8 cellular contexts compared by ENCODE assay signal in the genomic region with DNA sequence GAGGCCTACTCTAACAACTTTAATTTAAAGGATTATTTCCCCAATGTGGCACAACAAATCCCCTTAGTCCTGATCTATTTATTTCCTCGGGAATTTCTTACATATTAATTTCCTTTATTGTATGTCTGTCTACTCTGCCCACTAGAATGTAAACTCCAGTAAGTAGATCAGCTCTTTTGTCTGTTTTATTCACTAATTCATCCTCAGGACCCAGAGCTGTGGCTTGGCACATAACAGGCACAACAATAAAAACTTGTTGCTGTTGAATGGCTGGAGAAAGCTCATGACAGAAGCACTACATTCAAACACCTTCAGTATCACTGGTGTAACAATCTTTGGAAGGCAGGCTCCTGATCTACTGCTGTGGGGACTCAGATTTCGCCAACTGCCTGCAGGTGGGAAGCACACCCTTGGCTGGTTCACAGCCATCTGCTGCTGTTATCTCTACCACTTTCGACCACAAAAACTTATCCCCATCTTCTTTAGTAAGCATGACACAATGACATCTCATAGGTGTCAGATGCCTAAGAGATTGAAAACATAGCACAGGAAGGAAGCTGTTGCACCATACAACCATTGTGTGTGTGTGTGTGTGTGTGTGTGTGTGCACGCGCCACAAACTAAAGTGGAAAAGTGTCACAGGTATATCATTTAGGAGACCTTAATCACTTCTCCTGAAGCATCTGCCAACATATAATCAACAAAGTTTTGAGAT. TPM values are rescaled to one million over a fixed set of nuclear protein-coding genes. Genes with fewer than 3 reads are reported as not detected.
DNase-seq lines count a peak whose midpoint lies in the region; ATAC-seq, FAIRE-seq and TF ChIP-seq lines count a peak whose summit lies in the region.

No MANE protein-coding gene starts in this region.

- peak overlapping the region; percentile 18; the same call in 1 of the 2 replicates for H3K27ac Mint-ChIP-seq in WTC11

- no peak overlapping the region for H3K4me3 Mint-ChIP-seq in WTC11

- peaks cover 7% of the 10 kb centered on the region for H3K36me3 Mint-ChIP-seq in WTC11

- intact Hi-C loops in HepG2 (cut with micrococcal nuclease; ENCODE audit: unreplicated experiment) (no loop called here), PC-9 (cut with micrococcal nuclease; ENCODE audit: unreplicated experiment) (no loop called here)

- 74% methylated on average over 5 of the region's 5 CpGs for WGBS in HepG2 (ENCODE audit: low lambda C conversion rate)

- ATAC-seq in GM21825 (IDR thresholded peaks at IDR 0.05; ENCODE audit: unreplicated experiment) (peak; percentile 74), WTC11 (no peak), HepG2 (no peak), HG03139 (IDR thresholded peaks at IDR 0.05; ENCODE audit: unreplicated experiment) (no peak)

- CTCF ChIA-PET in GM10248 (lab: Yijun Ruan, JAX) (interaction anchor here (0.9 to 1.2 kb wide), 2 partner anchors 9 to 23 kb away, joined by 3 read pairs; no protein-coding TSS in a partner anchor), WTC11 (lab: Charles Lee) (no interaction called here), HepG2 (lab: Yijun Ruan, JAX; ENCODE audit: low intra/inter-chr PET ratio, low total read pairs) (no interaction called here), PC-9 (lab: Charles Lee) (no interaction called here)

- H3K9me3 ChIP-seq in HepG2 (ENCODE audit: low read length) (no peaks in the 10 kb centered on the region), PC-9 (ENCODE audit: insufficient read depth, low read depth) (no peaks in the 10 kb centered on the region)

- BruUV-seq in HepG2 (replicated peaks; lab: Mats Ljungman, UMichigan): no TSS peak
- BruUV-seq in PC-9 (replicated peaks; lab: Mats Ljungman, UMichigan): no TSS peak

- H3K9ac ChIP-seq in HepG2 (ENCODE audit: insufficient read depth, low read depth, low read length): no peak overlapping the region

- no peaks in the 10 kb centered on the region for H3K9me2 ChIP-seq in PC-9 (ENCODE audit: insufficient read depth)

- peaks cover 5% of the 10 kb centered on the region for H3K9me3 Mint-ChIP-seq in WTC11

- no peak overlapping the region for H3K27ac ChIP-seq in HepG2 (ENCODE audit: extremely low read length, insufficient read depth, low read length)
- no peak overlapping the region for H3K27ac ChIP-seq in PC-9

- peaks cover 47% of the 10 kb centered on the region for H3K4me1 Mint-ChIP-seq in WTC11

- in situ Hi-C loops in HepG2 (cut with HindIII; ENCODE audit: extremely low pct_ligation_motif_present, low pct_unique_long_range_greater_than_20kb): no loop called here

- TF ChIP-seq RAD21 in HepG2 (CRISPR knock-in tag; IDR thresholded peaks at IDR 0.05): no peak

- H3K4me1 ChIP-seq in HepG2 (ENCODE audit: insufficient read depth, low read length) (peaks cover 35% of the 10 kb centered on the region), PC-9 (replicated peaks; ENCODE audit: insufficient read depth) (no peaks in the 10 kb centered on the region)

- no peak for TF ChIP-seq POLR2A in HepG2 (IDR thresholded peaks at IDR 0.05; ENCODE audit: insufficient read depth in 1 of 2, low read depth in 2 of 2, low read length in 2 of 2)

- POLR2A ChIA-PET in GM10248 (lab: Yijun Ruan, JAX): no interaction called here
- POLR2A ChIA-PET in WTC11 (lab: Charles Lee): interaction anchor here (0.5 kb wide), 1 partner anchor 9 kb away, joined by 3 read pairs; no protein-coding TSS in a partner anchor
- POLR2A ChIA-PET in HepG2 (lab: Yijun Ruan, JAX): no interaction called here
- POLR2A ChIA-PET in PC-9 (lab: Charles Lee; ENCODE audit: unreplicated experiment): no interaction called here

- H3K36me3 ChIP-seq in HepG2 (replicated peaks in 1 of 2; ENCODE audit: control insufficient read depth in 1 of 2, insufficient read depth in 2 of 2, low read length in 2 of 2) (peaks cover 0 to 42% of the 10 kb centered on the region in 2 experiments; a peak in 2 of 5 replicates), PC-9 (ENCODE audit: low read depth) (no peaks in the 10 kb centered on the region)

- H3K27me3 ChIP-seq in HepG2 (ENCODE audit: control insufficient read depth in 1 of 2, insufficient read depth in 2 of 2, low read length in 2 of 2): no peaks in the 10 kb centered on the region; a peak in 1 of 5 replicates
- H3K27me3 ChIP-seq in PC-9 (ENCODE audit: insufficient read depth, low read depth): no peaks in the 10 kb centered on the region

- H2AFZ ChIP-seq in HepG2 (ENCODE audit: low read length): no peak overlapping the region
- H2AFZ ChIP-seq in PC-9: no peak overlapping the region

- H4K20me1 ChIP-seq in HepG2 (ENCODE audit: insufficient read depth, low read length) (peaks cover 41% of the 10 kb centered on the region), PC-9 (ENCODE audit: insufficient read depth) (no peaks in the 10 kb centered on the region; the same call in 1 of the 2 replicates)

- H3K27me3 Mint-ChIP-seq in WTC11 (ENCODE audit: low read depth): no peaks in the 10 kb centered on the region

- H3K4me3 ChIP-seq in HepG2 (replicated peaks in 1 of 3; ENCODE audit: insufficient read depth in 1 of 3, low read depth in 2 of 3, low read length in 3 of 3): no peak overlapping the region
- no peak overlapping the region for H3K4me3 ChIP-seq in PC-9

- DNase-seq in GM10248 (ENCODE audit: extremely low spot score) (peak; percentile 52), WTC11 (ENCODE audit: low spot score) (no peak), HepG2 (ENCODE audit: low spot score) (no peak), iPS-NIHi7 (ENCODE audit: extremely low spot score) (no peak), globus pallidus (ENCODE audit: low spot score) (no peak), PC-9 (no peak)

- peaks cover 92% of the 10 kb centered on the region for H3K79me2 ChIP-seq in HepG2 (ENCODE audit: insufficient read depth, low read length)
- peaks cover 51% of the 10 kb centered on the region for H3K79me2 ChIP-seq in PC-9 (ENCODE audit: low read depth)

- H3F3A ChIP-seq in PC-9 (ENCODE audit: insufficient read depth, low read depth): no peaks in the 10 kb centered on the region

- TF ChIP-seq EP300 in HepG2 (IDR thresholded peaks at IDR 0.05; ENCODE audit: low read depth in 2 of 2, low read length in 2 of 2) (no peak), HepG2 (CRISPR knock-in tag; IDR thresholded peaks at IDR 0.05; ENCODE audit: borderline replicate concordance) (no peak)

- TF ChIP-seq CTCF in GM10248 (IDR thresholded peaks at IDR 0.05; ENCODE audit: control extremely low read depth, extremely low read depth, low read depth, missing control alignments): no peak
- TF ChIP-seq CTCF in WTC11 (IDR thresholded peaks at IDR 0.05): no peak
- TF ChIP-seq CTCF in HepG2 (CRISPR knock-in tag; IDR thresholded peaks at IDR 0.05): no peak
- no peak for TF ChIP-seq CTCF in PC-9 (conservative IDR thresholded peaks at IDR 0.05)

- no peak overlapping the region for H3K4me2 ChIP-seq in HepG2 (ENCODE audit: low read depth, low read length)
- H3K4me2 ChIP-seq in PC-9: no peak overlapping the region

- FAIRE-seq in HepG2 (lab: Jason Lieb, UNC): no peak

RNA-seq across cellular contexts. Expression of gene HIRA, which starts 11.9 kb away (rescaled TPM):
- total RNA-seq in WTC11 (2021): 42.1 to 51.0 TPM (median 44.2 TPM) in 3 replicates
- 29.2 and 36.7 TPM in 2 replicates for total RNA-seq in HepG2 (2016; rRNA removed; fragmentation: Illumina TruSeq; extraction: Trizol)
- 7.9 and 8.8 TPM in 2 replicates for total RNA-seq in HepG2 (2016; cell fraction: cytosol; rRNA removed; fragmentation: Illumina TruSeq; extraction: Trizol; ENCODE audit: low read depth)
- 29.9 and 34.4 TPM in 2 replicates for total RNA-seq in HepG2 (2016; cell fraction: insoluble cytoplasmic fraction; rRNA removed; fragmentation: Illumina TruSeq; extraction: Trizol)
- total RNA-seq in HepG2 (2016; cell fraction: membrane; rRNA removed; fragmentation: Illumina TruSeq; extraction: Trizol): 34.9 and 37.0 TPM in 2 replicates
- total RNA-seq in HepG2 (2016; cell fraction: nucleus; rRNA removed; fragmentation: Illumina TruSeq; extraction: Trizol): 23.0 and 28.4 TPM in 2 replicates
- polyA plus RNA-seq in HepG2 (2011; rRNA removed): 21.5 and 29.9 TPM in 2 replicates
- 22.7 and 25.6 TPM in 2 replicates for polyA plus RNA-seq in HepG2 (2011; cell fraction: cytosol; rRNA removed)
- 30.9 and 31.6 TPM in 2 replicates for polyA plus RNA-seq in HepG2 (2011; cell fraction: nucleus; rRNA removed)
- 24.0 and 24.5 TPM in 2 replicates for polyA plus RNA-seq in HepG2 (2012)
- polyA plus RNA-seq in HepG2 (2016; cell fraction: cytosol; fragmentation: Illumina TruSeq; extraction: Trizol; ENCODE audit: low read depth): 7.9 and 9.2 TPM in 2 replicates
- polyA plus RNA-seq in HepG2 (2016; cell fraction: insoluble cytoplasmic fraction; fragmentation: Illumina TruSeq; extraction: Trizol; ENCODE audit: low read depth): 41.6 and 52.8 TPM in 2 replicates
- polyA plus RNA-seq in HepG2 (2016; cell fraction: membrane; fragmentation: Illumina TruSeq; extraction: Trizol; ENCODE audit: low read depth): 29.8 and 32.4 TPM in 2 replicates
- polyA plus RNA-seq in HepG2 (2016; cell fraction: nucleus; fragmentation: Illumina TruSeq; extraction: Trizol; ENCODE audit: insufficient read depth, low read depth): 44.6 and 49.3 TPM in 2 replicates
- polyA minus RNA-seq in HepG2 (2011; rRNA and poly(A)+ RNA removed; ENCODE audit: low replicate concordance): 34.3 and 50.7 TPM in 2 replicates
- 15.3 and 17.9 TPM in 2 replicates for polyA minus RNA-seq in HepG2 (2011; cell fraction: cytosol; rRNA and poly(A)+ RNA removed)
- 14.4 and 14.7 TPM in 2 replicates for polyA minus RNA-seq in HepG2 (2011; cell fraction: nucleus; rRNA and poly(A)+ RNA removed)
- total RNA-seq in PC-9 (2021): 13.7 and 19.2 TPM in 2 replicates

RNA-seq across cellular contexts. Expression of gene MRPL40, which starts 12.7 kb away (rescaled TPM):
- total RNA-seq in WTC11 (2021): 15.7 to 19.2 TPM (median 18.2 TPM) in 3 replicates
- total RNA-seq in HepG2 (2016; rRNA removed; fragmentation: Illumina TruSeq; extraction: Trizol): 79.7 and 107 TPM in 2 replicates
- 29.3 and 31.9 TPM in 2 replicates for total RNA-seq in HepG2 (2016; cell fraction: cytosol; rRNA removed; fragmentation: Illumina TruSeq; extraction: Trizol; ENCODE audit: low read depth)
- total RNA-seq in HepG2 (2016; cell fraction: insoluble cytoplasmic fraction; rRNA removed; fragmentation: Illumina TruSeq; extraction: Trizol): 80.6 and 113 TPM in 2 replicates
- total RNA-seq in HepG2 (2016; cell fraction: membrane; rRNA removed; fragmentation: Illumina TruSeq; extraction: Trizol): 28.9 and 33.0 TPM in 2 replicates
- 29.8 and 31.8 TPM in 2 replicates for total RNA-seq in HepG2 (2016; cell fraction: nucleus; rRNA removed; fragmentation: Illumina TruSeq; extraction: Trizol)
- 38.2 and 42.7 TPM in 2 replicates for polyA plus RNA-seq in HepG2 (2011; rRNA removed)
- polyA plus RNA-seq in HepG2 (2011; cell fraction: cytosol; rRNA removed): 25.2 and 25.5 TPM in 2 replicates
- polyA plus RNA-seq in HepG2 (2011; cell fraction: nucleus; rRNA removed): 9.5 and 11.2 TPM in 2 replicates
- polyA plus RNA-seq in HepG2 (2012): 32.8 and 36.4 TPM in 2 replicates
- 29.8 and 33.0 TPM in 2 replicates for polyA plus RNA-seq in HepG2 (2016; cell fraction: cytosol; fragmentation: Illumina TruSeq; extraction: Trizol; ENCODE audit: low read depth)
- 106 and 109 TPM in 2 replicates for polyA plus RNA-seq in HepG2 (2016; cell fraction: insoluble cytoplasmic fraction; fragmentation: Illumina TruSeq; extraction: Trizol; ENCODE audit: low read depth)
- 24.7 and 29.2 TPM in 2 replicates for polyA plus RNA-seq in HepG2 (2016; cell fraction: membrane; fragmentation: Illumina TruSeq; extraction: Trizol; ENCODE audit: low read depth)
- 48.5 and 49.1 TPM in 2 replicates for polyA plus RNA-seq in HepG2 (2016; cell fraction: nucleus; fragmentation: Illumina TruSeq; extraction: Trizol; ENCODE audit: insufficient read depth, low read depth)
- polyA minus RNA-seq in HepG2 (2011; rRNA and poly(A)+ RNA removed; ENCODE audit: low replicate concordance): 7.4 and 19.3 TPM in 2 replicates
- 4.8 and 7.9 TPM in 2 replicates for polyA minus RNA-seq in HepG2 (2011; cell fraction: cytosol; rRNA and poly(A)+ RNA removed)
- 5.7 and 7.7 TPM in 2 replicates for polyA minus RNA-seq in HepG2 (2011; cell fraction: nucleus; rRNA and poly(A)+ RNA removed)
- 21.1 and 25.1 TPM in 2 replicates for total RNA-seq in PC-9 (2021)

RNA-seq across cellular contexts. Expression of gene C22orf39, which starts 27.9 kb away (rescaled TPM):
- total RNA-seq in WTC11 (2021) (26.5 to 34.4 TPM (median 32.8 TPM) in 3 replicates), HepG2 (2016; rRNA removed; fragmentation: Illumina TruSeq; extraction: Trizol) (26.4 and 31.5 TPM in 2 replicates), PC-9 (2021) (12.3 and 14.2 TPM in 2 replicates)
- 19.2 and 24.5 TPM in 2 replicates for total RNA-seq in HepG2 (2016; cell fraction: cytosol; rRNA removed; fragmentation: Illumina TruSeq; extraction: Trizol; ENCODE audit: low read depth)
- 27.8 and 30.9 TPM in 2 replicates for total RNA-seq in HepG2 (2016; cell fraction: insoluble cytoplasmic fraction; rRNA removed; fragmentation: Illumina TruSeq; extraction: Trizol)
- 35.7 and 36.0 TPM in 2 replicates for total RNA-seq in HepG2 (2016; cell fraction: membrane; rRNA removed; fragmentation: Illumina TruSeq; extraction: Trizol)
- total RNA-seq in HepG2 (2016; cell fraction: nucleus; rRNA removed; fragmentation: Illumina TruSeq; extraction: Trizol): 13.4 and 13.8 TPM in 2 replicates
- polyA plus RNA-seq in HepG2 (2011; rRNA removed): 23.4 and 27.8 TPM in 2 replicates
- polyA plus RNA-seq in HepG2 (2011; cell fraction: cytosol; rRNA removed): 27.6 and 28.2 TPM in 2 replicates
- 12.1 and 16.9 TPM in 2 replicates for polyA plus RNA-seq in HepG2 (2011; cell fraction: nucleus; rRNA removed)
- 23.3 and 26.0 TPM in 2 replicates for polyA plus RNA-seq in HepG2 (2012)
- 21.4 and 27.7 TPM in 2 replicates for polyA plus RNA-seq in HepG2 (2016; cell fraction: cytosol; fragmentation: Illumina TruSeq; extraction: Trizol; ENCODE audit: low read depth)
- polyA plus RNA-seq in HepG2 (2016; cell fraction: insoluble cytoplasmic fraction; fragmentation: Illumina TruSeq; extraction: Trizol; ENCODE audit: low read depth): 35.6 and 37.2 TPM in 2 replicates
- polyA plus RNA-seq in HepG2 (2016; cell fraction: membrane; fragmentation: Illumina TruSeq; extraction: Trizol; ENCODE audit: low read depth): 32.9 and 37.0 TPM in 2 replicates
- polyA plus RNA-seq in HepG2 (2016; cell fraction: nucleus; fragmentation: Illumina TruSeq; extraction: Trizol; ENCODE audit: insufficient read depth, low read depth): 23.0 and 28.6 TPM in 2 replicates
- 31.0 and 68.1 TPM in 2 replicates for polyA minus RNA-seq in HepG2 (2011; rRNA and poly(A)+ RNA removed; ENCODE audit: low replicate concordance)
- 13.9 and 22.2 TPM in 2 replicates for polyA minus RNA-seq in HepG2 (2011; cell fraction: cytosol; rRNA and poly(A)+ RNA removed)
- polyA minus RNA-seq in HepG2 (2011; cell fraction: nucleus; rRNA and poly(A)+ RNA removed): 15.3 and 16.1 TPM in 2 replicates

RNA-seq across cellular contexts. Expression of gene UFD1, which starts 59.4 kb away (rescaled TPM):
- total RNA-seq in WTC11 (2021): 49.6 to 57.9 TPM (median 49.9 TPM) in 3 replicates
- 51.1 and 58.2 TPM in 2 replicates for total RNA-seq in HepG2 (2016; rRNA removed; fragmentation: Illumina TruSeq; extraction: Trizol)
- 23.2 and 32.3 TPM in 2 replicates for total RNA-seq in HepG2 (2016; cell fraction: cytosol; rRNA removed; fragmentation: Illumina TruSeq; extraction: Trizol; ENCODE audit: low read depth)
- total RNA-seq in HepG2 (2016; cell fraction: insoluble cytoplasmic fraction; rRNA removed; fragmentation: Illumina TruSeq; extraction: Trizol): 55.2 and 58.4 TPM in 2 replicates
- 29.0 and 30.3 TPM in 2 replicates for total RNA-seq in HepG2 (2016; cell fraction: membrane; rRNA removed; fragmentation: Illumina TruSeq; extraction: Trizol)
- 29.6 and 37.6 TPM in 2 replicates for total RNA-seq in HepG2 (2016; cell fraction: nucleus; rRNA removed; fragmentation: Illumina TruSeq; extraction: Trizol)
- 45.0 and 47.9 TPM in 2 replicates for polyA plus RNA-seq in HepG2 (2011; rRNA removed)
- polyA plus RNA-seq in HepG2 (2011; cell fraction: cytosol; rRNA removed): 41.5 and 49.4 TPM in 2 replicates
- polyA plus RNA-seq in HepG2 (2011; cell fraction: nucleus; rRNA removed): 42.9 and 51.2 TPM in 2 replicates
- 29.1 and 43.9 TPM in 2 replicates for polyA plus RNA-seq in HepG2 (2012)
- polyA plus RNA-seq in HepG2 (2016; cell fraction: cytosol; fragmentation: Illumina TruSeq; extraction: Trizol; ENCODE audit: low read depth): 54.2 and 76.9 TPM in 2 replicates
- polyA plus RNA-seq in HepG2 (2016; cell fraction: insoluble cytoplasmic fraction; fragmentation: Illumina TruSeq; extraction: Trizol; ENCODE audit: low read depth): 87.5 and 96.2 TPM in 2 replicates
- 46.8 and 50.4 TPM in 2 replicates for polyA plus RNA-seq in HepG2 (2016; cell fraction: membrane; fragmentation: Illumina TruSeq; extraction: Trizol; ENCODE audit: low read depth)
- 73.9 and 75.5 TPM in 2 replicates for polyA plus RNA-seq in HepG2 (2016; cell fraction: nucleus; fragmentation: Illumina TruSeq; extraction: Trizol; ENCODE audit: insufficient read depth, low read depth)
- 41.3 and 201 TPM in 2 replicates for polyA minus RNA-seq in HepG2 (2011; rRNA and poly(A)+ RNA removed; ENCODE audit: low replicate concordance)
- polyA minus RNA-seq in HepG2 (2011; cell fraction: cytosol; rRNA and poly(A)+ RNA removed): 13.8 and 14.2 TPM in 2 replicates
- 32.1 and 32.2 TPM in 2 replicates for polyA minus RNA-seq in HepG2 (2011; cell fraction: nucleus; rRNA and poly(A)+ RNA removed)
- 41.6 and 66.9 TPM in 2 replicates for total RNA-seq in PC-9 (2021)
